Comparison of ENCODE assay signal across 13 cellular contexts in the genomic region with DNA sequence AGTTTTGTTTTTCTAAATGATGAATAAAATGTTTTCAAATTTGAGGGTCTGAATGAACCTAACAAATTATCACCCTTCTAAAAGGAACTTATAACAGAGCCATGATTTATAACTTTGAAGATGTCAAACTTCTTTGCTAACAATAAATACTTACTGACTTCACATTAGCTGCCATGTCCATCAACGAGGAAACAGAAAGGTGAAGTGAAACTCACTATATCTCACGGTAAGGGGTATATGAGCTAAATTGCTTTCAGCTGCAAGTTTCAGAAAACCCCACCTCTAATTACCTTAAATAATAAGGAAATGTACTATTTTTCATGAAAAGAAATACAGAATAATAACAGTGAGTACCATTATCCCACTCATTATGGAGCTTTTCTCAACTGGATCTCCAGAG.
DNase-seq lines count a peak whose midpoint lies in the region; ATAC-seq and TF ChIP-seq lines count a peak whose summit lies in the region.
"Had no signal": no experiment of that assay in that cellular context is flagged by ENCODE, and none has a peak within 500 bp of the region (broad histone marks: within the 10 kb centered on the region; RNA-seq: fewer than 3 reads in every experiment).

No MANE protein-coding gene starts in this region.

- in situ Hi-C loops in GM13976 (cut with MboI; ENCODE audit: low sequenced_read_pairs, unreplicated experiment) = no loop called here

- TF ChIP-seq CTCF in GM13976 (IDR thresholded peaks at IDR 0.05; ENCODE audit: borderline replicate concordance, control extremely low read depth, extremely low read depth, insufficient read depth, missing control alignments) = no peak

- ATAC-seq in GM19397 (IDR thresholded peaks at IDR 0.05; ENCODE audit: unreplicated experiment) = peak; percentile 74
- peak; percentile 94 for ATAC-seq in HG02852 (IDR thresholded peaks at IDR 0.05; ENCODE audit: unreplicated experiment)
- peak; percentile 85 for ATAC-seq in HG03521 (IDR thresholded peaks at IDR 0.05; ENCODE audit: unreplicated experiment)

- DNase-seq in GM13976 (ENCODE audit: low spot score) = peak; percentile 24
- no peak for DNase-seq in NCI-H2107 (lab: John Stamatoyannopoulos, UW)
- no peak for DNase-seq in T-helper 1 cell
- no peak for DNase-seq in NCI-H2171 (lab: John Stamatoyannopoulos, UW)
- no peak for DNase-seq in NCI-H146 treated with DMSO at 0.1 percent for 48 hours (lab: John Stamatoyannopoulos, UW; ENCODE audit: unreplicated experiment)
- DNase-seq: central memory CD4-positive, alpha-beta T cell; DMS53; erythroblast; mesendoderm; SW 1271 had no signal
